3 cellular contexts compared by ENCODE assay signal in genomic region chr12:109795023-109795422, GRCh38.
TF ChIP-seq lines count a peak whose summit lies in the region.

No MANE protein-coding gene starts in this region.

TF ChIP-seq in SK-N-SH, 30 proteins besides CTCF, POLR2A, EP300 and RAD21 (continued from another document):
- TF ChIP-seq FOXM1 (IDR thresholded peaks at IDR 0.05; ENCODE audit: low read depth) (no peak), FOSL2 (IDR thresholded peaks at IDR 0.05; ENCODE audit: borderline replicate concordance, low read depth) (peak; percentile 52), ZBTB33 (IDR thresholded peaks at IDR 0.05; ENCODE audit: borderline replicate concordance, low read depth) (no peak), PBX3 (IDR thresholded peaks at IDR 0.05) (peak; percentile 68), YY1 (IDR thresholded peaks at IDR 0.05; ENCODE audit: low read depth) (0 out of 2 replicates have a peak, but pooled peaks have one; percentile 30), ELF1 (IDR thresholded peaks at IDR 0.05) (no peak), USF2 (IDR thresholded peaks at IDR 0.05; ENCODE audit: borderline replicate concordance, low read depth, low read length) (no peak)

TF ChIP-seq in SK-N-SH treated with all-trans-retinoic acid at 6 μM for 48 hours, 23 proteins besides CTCF, POLR2A, EP300 and RAD21 (continued from another document):
- TF ChIP-seq CSDC2 (CRISPR knock-in tag; IDR thresholded peaks at IDR 0.05) (no peak), POU6F1 (CRISPR knock-in tag; IDR thresholded peaks at IDR 0.05; ENCODE audit: borderline replicate concordance, low read depth) (no peak), TSHZ2 (CRISPR knock-in tag; IDR thresholded peaks at IDR 0.05) (no peak), TCF4 (CRISPR knock-in tag; IDR thresholded peaks at IDR 0.05; ENCODE audit: borderline replicate concordance) (no peak), CREB5 (CRISPR knock-in tag; IDR thresholded peaks at IDR 0.05; ENCODE audit: low read depth) (no peak), ZC3H10 (CRISPR knock-in tag; IDR thresholded peaks at IDR 0.05) (no peak), ARNTL (CRISPR knock-in tag; IDR thresholded peaks at IDR 0.05; ENCODE audit: borderline replicate concordance, low read depth) (no peak), GLIS3 (CRISPR knock-in tag; IDR thresholded peaks at IDR 0.05) (no peak), ZNF8 (CRISPR knock-in tag; IDR thresholded peaks at IDR 0.05) (no peak), SNAI2 (CRISPR knock-in tag; IDR thresholded peaks at IDR 0.05) (no peak), PATZ1 (CRISPR knock-in tag; IDR thresholded peaks at IDR 0.05; ENCODE audit: borderline replicate concordance) (no peak), ZFP30 (CRISPR knock-in tag; IDR thresholded peaks at IDR 0.05) (no peak), ZNF70 (CRISPR knock-in tag; IDR thresholded peaks at IDR 0.05) (no peak), ZNF565 (CRISPR knock-in tag; conservative IDR thresholded peaks at IDR 0.05; ENCODE audit: low read depth) (no peak), ISL1 (CRISPR knock-in tag; IDR thresholded peaks at IDR 0.05) (no peak)

TF ChIP-seq in endothelial cell of umbilical vein, 7 proteins besides CTCF, POLR2A, EP300 and RAD21 (continued from another document):
- no peak for TF ChIP-seq FOS (IDR thresholded peaks at IDR 0.05; ENCODE audit: borderline replicate concordance, insufficient read depth, low read length)
- TF ChIP-seq JUN (IDR thresholded peaks at IDR 0.05; ENCODE audit: borderline replicate concordance, insufficient read depth, insufficient read length, low read depth) = no peak
- TF ChIP-seq POLR2AphosphoS5 (IDR thresholded peaks at IDR 0.05; ENCODE audit: insufficient read depth, low read depth, low read length) = no peak
- TF ChIP-seq GATA2 (IDR thresholded peaks at IDR 0.05; ENCODE audit: insufficient read depth, insufficient read length, low read depth, low read length) = no peak
- TF ChIP-seq MAX (IDR thresholded peaks at IDR 0.05; ENCODE audit: insufficient read depth, insufficient read length) = no peak
